In the genomic region with DNA sequence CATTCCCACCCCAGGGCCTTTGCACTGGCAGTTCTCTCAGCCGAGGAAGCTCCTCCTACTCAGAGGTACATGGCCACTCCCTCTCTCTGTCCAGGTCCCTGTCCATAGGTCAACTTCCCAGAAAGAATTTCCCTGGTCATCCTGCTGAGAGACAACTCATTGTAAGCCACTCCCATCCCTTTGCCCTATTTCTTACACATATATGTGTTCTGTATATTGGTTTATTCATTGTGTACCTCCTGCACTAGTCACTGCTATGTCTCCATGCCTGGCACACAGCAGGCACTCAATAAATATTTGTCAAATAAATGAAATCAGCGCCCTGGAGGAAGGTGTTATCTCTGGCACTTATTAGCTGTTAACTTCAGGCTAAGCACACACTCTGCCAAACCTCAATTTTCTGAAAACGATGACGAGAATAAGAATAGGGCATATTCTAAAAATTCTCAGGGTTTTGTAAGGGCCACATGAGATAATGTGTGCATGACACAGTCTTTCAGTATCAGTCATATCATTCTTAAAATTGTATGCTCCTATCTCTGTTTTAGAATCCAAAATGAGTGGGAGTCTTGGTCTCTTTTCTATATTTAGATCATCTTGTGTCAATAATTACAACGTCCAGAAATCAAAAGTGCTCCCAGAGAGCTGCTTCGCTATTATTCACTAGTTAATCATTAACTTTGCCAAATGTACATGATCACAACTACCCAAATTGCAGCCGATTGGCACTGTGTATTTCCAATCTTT, we compare ENCODE assay signal across 11 cellular contexts.
DNase-seq lines count a peak whose midpoint lies in the region; ATAC-seq and TF ChIP-seq lines count a peak whose summit lies in the region.
"Had no signal": no experiment of that assay in that cellular context is flagged by ENCODE, and none has a peak within 500 bp of the region (broad histone marks: within the 10 kb centered on the region; RNA-seq: fewer than 3 reads in every experiment).

No MANE protein-coding gene starts in this region.

- peak; percentile 84 for ATAC-seq in GM19025 (IDR thresholded peaks at IDR 0.05; ENCODE audit: low read depth, unreplicated experiment)
- ATAC-seq in HG02588 (IDR thresholded peaks at IDR 0.05; ENCODE audit: unreplicated experiment): peak; percentile 79
- ATAC-seq in HG03442 (IDR thresholded peaks at IDR 0.05; ENCODE audit: unreplicated experiment): peak; percentile 90

- H2AFZ ChIP-seq in neural progenitor cell (replicated peaks) (no peak overlapping the region), MM.1S (ENCODE audit: low read length) (no peak overlapping the region)

- H3K9me3 ChIP-seq in neural progenitor cell (ENCODE audit: low read depth): no peaks in the 10 kb centered on the region
- H3K9me3 ChIP-seq in MM.1S (replicated peaks; ENCODE audit: insufficient read depth, low read length): no peaks in the 10 kb centered on the region

- TF ChIP-seq CTCF in neural progenitor cell (IDR thresholded peaks at IDR 0.05): no peak
- no peak for TF ChIP-seq CTCF in MM.1S (IDR thresholded peaks at IDR 0.05; ENCODE audit: low read length)

- no peaks in the 10 kb centered on the region for H3F3A ChIP-seq in neural progenitor cell (ENCODE audit: low read depth)
- H3F3A ChIP-seq in MM.1S (ENCODE audit: insufficient read depth, low read length): no peaks in the 10 kb centered on the region

- H3K4me1 ChIP-seq in neural progenitor cell (peaks cover 18% of the 10 kb centered on the region), MM.1S (ENCODE audit: low read length) (no peaks in the 10 kb centered on the region)

- H3K9ac ChIP-seq in neural progenitor cell (no peak overlapping the region), MM.1S (ENCODE audit: low read length) (no peak overlapping the region)

- H3K27ac ChIP-seq in neural progenitor cell (no peak overlapping the region), MM.1S (ENCODE audit: low read length) (no peak overlapping the region)
- H3K27ac ChIP-seq: coronary artery had no signal

- H3K4me2 ChIP-seq in neural progenitor cell: no peak overlapping the region
- no peak overlapping the region for H3K4me2 ChIP-seq in MM.1S (ENCODE audit: low read depth, low read length)

- no peak overlapping the region for H3K4me3 ChIP-seq in neural progenitor cell
- no peak overlapping the region for H3K4me3 ChIP-seq in MM.1S (ENCODE audit: low read length)
- H3K4me3 ChIP-seq: coronary artery had no signal

- H3K79me2 ChIP-seq in neural progenitor cell (ENCODE audit: low read depth): no peaks in the 10 kb centered on the region
- no peaks in the 10 kb centered on the region for H3K79me2 ChIP-seq in MM.1S (ENCODE audit: low read length)

- H3K4me3 Mint-ChIP-seq in neural progenitor cell: no peak overlapping the region

- H3K9me2 ChIP-seq in MM.1S (replicated peaks; ENCODE audit: insufficient read depth, low read length): no peaks in the 10 kb centered on the region

- H3K27ac Mint-ChIP-seq in neural progenitor cell: no peak overlapping the region
- H3K27ac Mint-ChIP-seq: activated T-helper 2 cell treated with anti-CD3 and anti-CD28 coated beads, Interferon-gamma antibody, Interleukin-2, Interleukin-4, amounts not matched to agents 10 μg/mL and 5 μg/mL and 100 μg/mL, durations not matched to agents 14 hours and 24 hours and 36 hours had no signal

- H3K27me3 ChIP-seq in neural progenitor cell (no peaks in the 10 kb centered on the region), MM.1S (replicated peaks; ENCODE audit: insufficient read depth, low read length) (no peaks in the 10 kb centered on the region)

- peaks cover 68% of the 10 kb centered on the region for H3K4me1 Mint-ChIP-seq in neural progenitor cell

- H3K27me3 Mint-ChIP-seq in neural progenitor cell (ENCODE audit: insufficient read depth, low read depth): peaks cover 23% of the 10 kb centered on the region

- peaks cover 2% of the 10 kb centered on the region for H3K36me3 Mint-ChIP-seq in neural progenitor cell

- DNase-seq in renal cortical epithelial cell (ENCODE audit: low read depth) (peak; percentile 59), neural progenitor cell (ENCODE audit: low spot score) (no peak), MM.1S (no peak), iPS-NIHi11 (ENCODE audit: low spot score) (no peak), NOMO-1 treated with DMSO at 0.1 percent for 48 hours (lab: John Stamatoyannopoulos, UW; ENCODE audit: unreplicated experiment) (no peak)
- DNase-seq: stimulated activated CD4-positive, alpha-beta T cell treated with anti-CD3 and anti-CD28 coated beads, Interleukin-15, amount 100 ng/mL, for 24 hours had no signal

- no peaks in the 10 kb centered on the region for H4K20me1 ChIP-seq in neural progenitor cell (ENCODE audit: low read depth)
- no peaks in the 10 kb centered on the region for H4K20me1 ChIP-seq in MM.1S (ENCODE audit: insufficient read depth, low read length)

- H3K9me3 Mint-ChIP-seq in neural progenitor cell: peaks cover 5% of the 10 kb centered on the region
- H3K9me3 Mint-ChIP-seq: activated T-helper 2 cell treated with anti-CD3 and anti-CD28 coated beads, Interferon-gamma antibody, Interleukin-2, Interleukin-4, amounts not matched to agents 10 μg/mL and 5 μg/mL and 100 μg/mL, durations not matched to agents 14 hours and 24 hours and 36 hours had no signal

- H3K36me3 ChIP-seq in neural progenitor cell: no peaks in the 10 kb centered on the region
- H3K36me3 ChIP-seq in MM.1S (replicated peaks; ENCODE audit: insufficient read depth, low read length): no peaks in the 10 kb centered on the region
